ENCODE assay signal across 1 cellular context in the genomic region with DNA sequence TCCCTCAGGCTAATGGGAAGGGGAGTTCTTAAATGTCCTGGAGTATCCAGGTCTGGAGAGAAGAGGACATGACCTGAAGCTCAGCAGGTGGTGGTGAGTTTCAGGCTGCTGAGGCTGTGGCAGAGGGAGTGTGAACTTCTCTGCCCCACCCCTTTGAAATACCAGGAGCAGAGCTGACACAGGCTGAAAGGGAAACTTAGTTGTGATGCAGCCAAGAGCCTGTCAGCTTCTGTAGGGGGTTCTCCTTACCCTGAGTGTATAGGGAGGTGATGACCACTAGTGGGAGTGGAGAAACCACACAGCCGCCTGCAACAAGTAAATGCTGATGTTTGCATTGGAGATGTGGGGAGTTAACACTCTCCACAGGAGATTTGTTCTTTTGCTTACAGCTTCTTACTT.
TF ChIP-seq lines count a peak whose summit lies in the region.

No MANE protein-coding gene starts in this region.

TF ChIP-seq in GM12878, 131 proteins besides CTCF, POLR2A, EP300 and RAD21 (continued from another document):
- TF ChIP-seq, protein P1, sequence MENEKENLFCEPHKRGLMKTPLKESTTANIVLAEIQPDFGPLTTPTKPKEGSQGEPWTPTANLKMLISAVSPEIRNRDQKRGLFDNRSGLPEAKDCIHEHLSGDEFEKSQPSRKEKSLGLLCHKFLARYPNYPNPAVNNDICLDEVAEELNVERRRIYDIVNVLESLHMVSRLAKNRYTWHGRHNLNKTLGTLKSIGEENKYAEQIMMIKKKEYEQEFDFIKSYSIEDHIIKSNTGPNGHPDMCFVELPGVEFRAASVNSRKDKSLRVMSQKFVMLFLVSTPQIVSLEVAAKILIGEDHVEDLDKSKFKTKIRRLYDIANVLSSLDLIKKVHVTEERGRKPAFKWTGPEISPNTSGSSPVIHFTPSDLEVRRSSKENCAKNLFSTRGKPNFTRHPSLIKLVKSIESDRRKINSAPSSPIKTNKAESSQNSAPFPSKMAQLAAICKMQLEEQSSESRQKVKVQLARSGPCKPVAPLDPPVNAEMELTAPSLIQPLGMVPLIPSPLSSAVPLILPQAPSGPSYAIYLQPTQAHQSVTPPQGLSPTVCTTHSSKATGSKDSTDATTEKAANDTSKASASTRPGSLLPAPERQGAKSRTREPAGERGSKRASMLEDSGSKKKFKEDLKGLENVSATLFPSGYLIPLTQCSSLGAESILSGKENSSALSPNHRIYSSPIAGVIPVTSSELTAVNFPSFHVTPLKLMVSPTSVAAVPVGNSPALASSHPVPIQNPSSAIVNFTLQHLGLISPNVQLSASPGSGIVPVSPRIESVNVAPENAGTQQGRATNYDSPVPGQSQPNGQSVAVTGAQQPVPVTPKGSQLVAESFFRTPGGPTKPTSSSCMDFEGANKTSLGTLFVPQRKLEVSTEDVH (IDR thresholded peaks at IDR 0.05; ENCODE audit: low read depth, partially characterized antibody), result no peak
- TF ChIP-seq RB1 (IDR thresholded peaks at IDR 0.05; ENCODE audit: borderline replicate concordance), result no peak
- TF ChIP-seq MXI1 (IDR thresholded peaks at IDR 0.05; ENCODE audit: low read depth, low read length), result 0 out of 2 replicates have a peak, but pooled peaks have one; percentile 28
- 0 out of 2 replicates have a peak, but pooled peaks have one; percentile 19 for TF ChIP-seq SMARCA5 (IDR thresholded peaks at IDR 0.05)
- TF ChIP-seq, protein P2, sequence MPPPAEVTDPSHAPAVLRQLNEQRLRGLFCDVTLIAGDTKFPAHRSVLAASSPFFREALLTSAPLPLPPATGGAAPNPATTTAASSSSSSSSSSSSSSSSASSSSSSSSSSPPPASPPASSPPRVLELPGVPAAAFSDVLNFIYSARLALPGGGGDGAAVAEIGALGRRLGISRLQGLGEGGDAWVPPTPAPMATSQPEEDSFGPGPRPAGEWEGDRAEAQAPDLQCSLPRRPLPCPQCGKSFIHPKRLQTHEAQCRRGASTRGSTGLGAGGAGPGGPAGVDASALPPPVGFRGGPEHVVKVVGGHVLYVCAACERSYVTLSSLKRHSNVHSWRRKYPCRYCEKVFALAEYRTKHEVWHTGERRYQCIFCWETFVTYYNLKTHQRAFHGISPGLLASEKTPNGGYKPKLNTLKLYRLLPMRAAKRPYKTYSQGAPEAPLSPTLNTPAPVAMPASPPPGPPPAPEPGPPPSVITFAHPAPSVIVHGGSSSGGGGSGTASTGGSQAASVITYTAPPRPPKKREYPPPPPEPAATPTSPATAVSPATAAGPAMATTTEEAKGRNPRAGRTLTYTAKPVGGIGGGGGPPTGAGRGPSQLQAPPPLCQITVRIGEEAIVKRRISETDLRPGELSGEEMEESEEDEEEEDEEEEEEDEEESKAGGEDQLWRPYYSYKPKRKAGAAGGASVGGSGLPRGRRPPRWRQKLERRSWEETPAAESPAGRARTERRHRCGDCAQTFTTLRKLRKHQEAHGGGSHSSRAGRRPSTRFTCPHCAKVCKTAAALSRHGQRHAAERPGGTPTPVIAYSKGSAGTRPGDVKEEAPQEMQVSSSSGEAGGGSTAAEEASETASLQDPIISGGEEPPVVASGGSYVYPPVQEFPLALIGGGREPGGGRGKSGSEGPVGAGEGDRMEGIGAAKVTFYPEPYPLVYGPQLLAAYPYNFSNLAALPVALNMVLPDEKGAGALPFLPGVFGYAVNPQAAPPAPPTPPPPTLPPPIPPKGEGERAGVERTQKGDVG (CRISPR knock-in tag; IDR thresholded peaks at IDR 0.05), result no peak
- TF ChIP-seq MTA3 (IDR thresholded peaks at IDR 0.05; ENCODE audit: borderline replicate concordance, low read length), result no peak
- TF ChIP-seq FOXM1 (IDR thresholded peaks at IDR 0.05; ENCODE audit: low read depth, low read length), result no peak
- no peak for TF ChIP-seq ZSCAN29 (IDR thresholded peaks at IDR 0.05)
- no peak for TF ChIP-seq ZBTB33 (IDR thresholded peaks at IDR 0.05)
- 0 out of 2 replicates have a peak, but pooled peaks have one; percentile 35 for TF ChIP-seq IKZF1 (conservative IDR thresholded peaks at IDR 0.05)
- TF ChIP-seq TCF12 (IDR thresholded peaks at IDR 0.05; ENCODE audit: low read depth, low read length), result no peak
- TF ChIP-seq MAX (IDR thresholded peaks at IDR 0.05; ENCODE audit: low read depth, low read length), result no peak
- peak; percentile 35 to 56; a peak in 2 of 4 replicates for TF ChIP-seq BHLHE40 (IDR thresholded peaks at IDR 0.05; ENCODE audit: borderline replicate concordance in 1 of 2, low read depth in 2 of 2, low read length in 1 of 2)
- no peak for TF ChIP-seq NKRF (conservative IDR thresholded peaks at IDR 0.05)
- no peak for TF ChIP-seq NBN (IDR thresholded peaks at IDR 0.05)
- no peak for TF ChIP-seq SUZ12 (IDR thresholded peaks at IDR 0.05; ENCODE audit: unreplicated experiment)
- TF ChIP-seq IKZF2 (IDR thresholded peaks at IDR 0.05), result peak; percentile 46 to 53; a peak in 2 of 4 replicates
- TF ChIP-seq CEBPZ (IDR thresholded peaks at IDR 0.05; ENCODE audit: low read depth, low read length), result no peak
- TF ChIP-seq MYB (IDR thresholded peaks at IDR 0.05; ENCODE audit: borderline replicate concordance, low read depth, low read length), result no peak
- TF ChIP-seq ZNF217 (IDR thresholded peaks at IDR 0.05), result no peak
- TF ChIP-seq ESRRA (IDR thresholded peaks at IDR 0.05; ENCODE audit: low read length), result no peak
- TF ChIP-seq RCOR1 (conservative IDR thresholded peaks at IDR 0.05; ENCODE audit: low read depth, low read length), result no peak
- TF ChIP-seq ZNF384 (IDR thresholded peaks at IDR 0.05; ENCODE audit: borderline replicate concordance, low read depth, low read length), result no peak
- no peak for TF ChIP-seq SREBF1 (IDR thresholded peaks at IDR 0.05; ENCODE audit: low read length)
- TF ChIP-seq RELA (IDR thresholded peaks at IDR 0.05; ENCODE audit: borderline replicate concordance, partially characterized antibody), result no peak
- TF ChIP-seq ELK1 (IDR thresholded peaks at IDR 0.05; ENCODE audit: low read depth, low read length), result no peak
- TF ChIP-seq SMAD5 (IDR thresholded peaks at IDR 0.05; ENCODE audit: low read depth), result no peak
- no peak for TF ChIP-seq ETV6 (conservative IDR thresholded peaks at IDR 0.05 in 1 of 2, IDR thresholded peaks at IDR 0.05 in 1 of 2; ENCODE audit: borderline replicate concordance in 1 of 2, low read depth in 1 of 2)
- TF ChIP-seq POLR2AphosphoS5 (IDR thresholded peaks at IDR 0.05; ENCODE audit: low read length), result no peak
- TF ChIP-seq HCFC1 (IDR thresholded peaks at IDR 0.05; ENCODE audit: low read length), result no peak
- no peak for TF ChIP-seq YY1 (IDR thresholded peaks at IDR 0.05; ENCODE audit: low read depth, low read length)
- TF ChIP-seq ATF7 (IDR thresholded peaks at IDR 0.05; ENCODE audit: low read depth), result no peak
TF ChIP-seq in GM12878: peak in this region for 7.
